ENCODE assay signal across 21 cellular contexts in the genomic region with DNA sequence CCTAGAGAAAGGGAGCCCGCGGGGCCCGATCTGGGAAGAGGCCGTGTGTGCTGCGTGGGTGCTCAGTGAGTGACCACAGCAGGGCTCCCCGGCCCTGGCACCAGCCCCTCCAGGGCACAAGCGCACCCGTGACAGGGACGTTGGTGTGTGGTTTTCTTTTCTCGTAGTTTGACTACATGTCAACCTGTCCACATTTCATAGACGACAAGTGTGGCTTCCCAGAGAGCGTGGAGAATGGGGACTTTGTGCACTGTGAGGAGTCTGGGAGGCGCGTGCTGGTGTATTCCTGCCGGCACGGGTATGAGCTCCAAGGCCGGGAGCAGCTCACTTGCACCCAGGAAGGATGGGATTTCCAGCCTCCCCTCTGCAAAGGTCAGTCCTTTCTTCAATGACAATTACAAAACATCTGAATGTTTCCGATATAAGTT.
"Had no signal": no experiment of that assay in that cellular context is flagged by ENCODE, and none has a peak within 500 bp of the region (broad histone marks: within the 10 kb centered on the region; RNA-seq: fewer than 3 reads in every experiment).

No MANE protein-coding gene starts in this region.

- H3K36me3 ChIP-seq: ascending aorta, neural progenitor cell, ovary, right lobe of liver, tibial artery had no signal

- H3K4me1 ChIP-seq: ascending aorta, neural progenitor cell, right lobe of liver, tibial artery had no signal

- DNase-seq: activated CD4-positive, alpha-beta T cell treated with anti-CD3 and anti-CD28 coated beads for 36 hours; activated CD8-positive, alpha-beta T cell treated with anti-CD3 and anti-CD28 coated beads for 36 hours; activated effector memory CD4-positive, alpha-beta T cell treated with anti-CD3 and anti-CD28 coated beads, Interleukin-2, amount 50 U/mL, for 16 hours; activated T-cell treated with anti-CD3 and anti-CD28 coated beads, Interleukin-2, amount 50 U/mL, for 72 hours; cortex of kidney; erythroblast; foreskin melanocyte; glutamatergic neuron; hippocampal formation; islet precursor cell; mammary epithelial cell; naive B cell; ovary; stimulated activated CD8-positive, alpha-beta memory T cell treated with anti-CD3 and anti-CD28 coated beads, Interleukin-4, amount 100 ng/mL, for 48 hours; stimulated activated naive CD4-positive, alpha-beta T cell had no signal

- H3K27ac ChIP-seq: ascending aorta, neural progenitor cell, ovary, right lobe of liver, tibial artery had no signal

- H3K9me3 ChIP-seq: ascending aorta, mucosa of descending colon, ovary, right lobe of liver, tibial artery had no signal

- H3K27me3 ChIP-seq: ascending aorta, neural progenitor cell, ovary, right lobe of liver had no signal

- H3K36me3 Mint-ChIP-seq: activated naive CD4-positive, alpha-beta T cell treated with anti-CD3 and anti-CD28 coated beads, Interleukin-2, amount 50 U/mL, for 24 hours; naive B cell; neural progenitor cell had no signal

- H3K27me3 Mint-ChIP-seq: activated CD4-positive, alpha-beta T cell treated with anti-CD3 and anti-CD28 coated beads for 36 hours; activated CD8-positive, alpha-beta T cell treated with anti-CD3 and anti-CD28 coated beads for 36 hours; activated naive CD4-positive, alpha-beta T cell treated with anti-CD3 and anti-CD28 coated beads, Interleukin-2, amount 50 U/mL, for 24 hours had no signal

- H3K4me3 Mint-ChIP-seq: activated CD4-positive, alpha-beta T cell treated with anti-CD3 and anti-CD28 coated beads for 36 hours; activated CD8-positive, alpha-beta T cell treated with anti-CD3 and anti-CD28 coated beads for 36 hours; activated naive CD4-positive, alpha-beta T cell treated with anti-CD3 and anti-CD28 coated beads, Interleukin-2, amount 50 U/mL, for 24 hours; activated T-cell treated with anti-CD3 and anti-CD28 coated beads, Interleukin-2, amount 50 U/mL, for 72 hours; naive B cell; neural progenitor cell had no signal

- ATAC-seq: activated CD4-positive, alpha-beta T cell treated with anti-CD3 and anti-CD28 coated beads for 36 hours; activated CD8-positive, alpha-beta T cell treated with anti-CD3 and anti-CD28 coated beads for 36 hours; activated T-cell treated with anti-CD3 and anti-CD28 coated beads, Interleukin-2, amount 50 U/mL, for 72 hours; right lobe of liver had no signal

- H3K4me1 Mint-ChIP-seq: activated CD4-positive, alpha-beta T cell treated with anti-CD3 and anti-CD28 coated beads for 36 hours had no signal

- H3K4me3 ChIP-seq: ascending aorta, mucosa of descending colon, neural progenitor cell, ovary, right lobe of liver, tibial artery had no signal

- H3K9me3 Mint-ChIP-seq: activated CD8-positive, alpha-beta T cell treated with anti-CD3 and anti-CD28 coated beads for 36 hours; activated naive CD4-positive, alpha-beta T cell treated with anti-CD3 and anti-CD28 coated beads, Interleukin-2, amount 50 U/mL, for 24 hours; activated T-cell treated with anti-CD3 and anti-CD28 coated beads, Interleukin-2, amount 50 U/mL, for 72 hours; naive B cell; neural progenitor cell had no signal

- H3K27ac Mint-ChIP-seq: activated CD4-positive, alpha-beta T cell treated with anti-CD3 and anti-CD28 coated beads for 36 hours; activated CD8-positive, alpha-beta T cell treated with anti-CD3 and anti-CD28 coated beads for 36 hours; activated naive CD4-positive, alpha-beta T cell treated with anti-CD3 and anti-CD28 coated beads, Interleukin-2, amount 50 U/mL, for 24 hours; activated T-cell treated with anti-CD3 and anti-CD28 coated beads, Interleukin-2, amount 50 U/mL, for 72 hours; neural progenitor cell had no signal
